Comparison of ENCODE assay signal across 18 cellular contexts in the genomic region with DNA sequence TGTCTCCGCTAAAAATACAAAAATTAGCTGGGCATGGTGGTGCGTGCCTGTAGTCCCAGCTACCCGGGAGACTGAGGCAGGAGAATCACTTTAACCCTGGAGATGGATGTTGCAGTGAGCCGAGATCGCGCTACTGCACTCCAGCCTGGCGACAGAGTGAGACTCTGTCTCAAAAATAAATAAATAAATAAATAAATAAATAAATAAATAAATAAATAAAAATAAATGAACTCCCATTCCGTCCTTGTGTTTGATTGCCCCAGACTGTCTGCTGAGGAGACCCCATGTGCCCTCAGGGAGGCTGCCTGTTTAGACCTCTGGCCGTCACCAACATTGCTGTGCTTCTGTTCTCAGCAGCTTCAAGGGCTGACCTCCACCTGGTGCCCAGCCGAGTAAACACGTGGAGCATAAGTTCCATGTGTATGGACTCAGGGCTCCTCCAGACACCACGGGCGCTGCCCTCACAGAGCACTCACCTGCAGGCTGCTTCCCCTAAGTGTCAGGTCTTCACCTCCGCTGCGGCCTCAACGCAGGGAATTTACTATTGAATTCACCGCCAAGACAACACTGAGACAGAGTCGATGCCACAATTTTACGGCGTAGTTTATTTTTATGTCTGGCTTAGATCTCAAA.
"Had no signal": no experiment of that assay in that cellular context is flagged by ENCODE, and none has a peak within 500 bp of the region (broad histone marks: within the 10 kb centered on the region; RNA-seq: fewer than 3 reads in every experiment).

No MANE protein-coding gene starts in this region.

- H3K4me3 ChIP-seq: hepatocyte, right atrium auricular region, skin epidermis, tibial artery, uterus had no signal

- H3K4me2 ChIP-seq: hepatocyte had no signal

- H3K9me3 Mint-ChIP-seq: activated CD4-positive, alpha-beta T cell treated with anti-CD3 and anti-CD28 coated beads, Interleukin-2, amount 10 ng/mL, durations not matched to agents 7 days and 5 days; activated naive CD4-positive, alpha-beta T cell treated with anti-CD3 and anti-CD28 coated beads, Interleukin-2, amount 10 ng/mL, durations not matched to agents 7 days and 5 days; activated T-helper 17 cell treated with anti-CD3 and anti-CD28 coated beads, Interleukin-2, amount 50 U/mL, for 72 hours; naive thymus-derived CD4-positive, alpha-beta T cell; T-cell had no signal

- ATAC-seq: activated T-helper 17 cell treated with anti-CD3 and anti-CD28 coated beads, Interleukin-2, amount 50 U/mL, for 72 hours; naive thymus-derived CD4-positive, alpha-beta T cell; T-cell had no signal

- H3K27me3 Mint-ChIP-seq: activated CD4-positive, alpha-beta T cell treated with anti-CD3 and anti-CD28 coated beads, Interleukin-2, amount 10 ng/mL, durations not matched to agents 7 days and 5 days; activated naive CD4-positive, alpha-beta T cell treated with anti-CD3 and anti-CD28 coated beads, Interleukin-2, amount 10 ng/mL, durations not matched to agents 7 days and 5 days; activated T-helper 17 cell treated with anti-CD3 and anti-CD28 coated beads, Interleukin-2, amount 50 U/mL, for 72 hours; naive thymus-derived CD4-positive, alpha-beta T cell; T-cell had no signal

- H3K36me3 ChIP-seq: brain microvascular endothelial cell, right atrium auricular region, tibial artery, uterus, WERI-Rb-1 had no signal

- H3K9me3 ChIP-seq: right atrium auricular region, tibial artery, uterus had no signal

- H3K27ac Mint-ChIP-seq: activated CD4-positive, alpha-beta T cell treated with anti-CD3 and anti-CD28 coated beads, Interleukin-2, amount 10 ng/mL, durations not matched to agents 7 days and 5 days; activated naive CD4-positive, alpha-beta T cell treated with anti-CD3 and anti-CD28 coated beads, Interleukin-2, amount 10 ng/mL, durations not matched to agents 7 days and 5 days; activated T-helper 17 cell treated with anti-CD3 and anti-CD28 coated beads, Interleukin-2, amount 50 U/mL, for 72 hours; T-cell had no signal

- H3K4me1 ChIP-seq: uterus had no signal

- H3K27ac ChIP-seq: hepatocyte, right atrium auricular region, tibial artery, uterus, WERI-Rb-1 had no signal

- H2AFZ ChIP-seq: hepatocyte had no signal

- H3K4me3 Mint-ChIP-seq: activated CD4-positive, alpha-beta T cell treated with anti-CD3 and anti-CD28 coated beads, Interleukin-2, amount 10 ng/mL, durations not matched to agents 7 days and 5 days; activated naive CD4-positive, alpha-beta T cell treated with anti-CD3 and anti-CD28 coated beads, Interleukin-2, amount 10 ng/mL, durations not matched to agents 7 days and 5 days; activated T-helper 17 cell treated with anti-CD3 and anti-CD28 coated beads, Interleukin-2, amount 50 U/mL, for 72 hours; T-cell had no signal

- H3K27me3 ChIP-seq: brain microvascular endothelial cell, hepatocyte, right atrium auricular region, tibial artery, uterus had no signal

- DNase-seq: activated CD4-positive, alpha-beta T cell treated with anti-CD3 and anti-CD28 coated beads, Interleukin-2, amount 10 ng/mL, durations not matched to agents 7 days and 5 days; activated naive CD4-positive, alpha-beta T cell treated with anti-CD3 and anti-CD28 coated beads, Interleukin-2, amount 10 ng/mL, durations not matched to agents 7 days and 5 days; amniotic stem cell; brain microvascular endothelial cell; cerebellar nuclear complex; dermis blood vessel endothelial cell; kidney glomerular epithelial cell; naive thymus-derived CD4-positive, alpha-beta T cell; nucleus accumbens; stimulated activated CD4-positive, alpha-beta T cell treated with anti-CD3 and anti-CD28 coated beads, Interleukin-4, amount 100 ng/mL, for 4 hours; T-cell; tibial artery; uterus; WERI-Rb-1 had no signal
